In genomic region chr16:29738514-29738913, GRCh38 we compare ENCODE assay signal across 10 cellular contexts. TPM values are rescaled to one million over a fixed set of nuclear protein-coding genes. Genes with fewer than 3 reads are reported as not detected.
A peak's percentile ranks its signal among the peaks of the same experiment; 100 is the strongest.
DNase-seq lines count a peak whose midpoint lies in the region; ATAC-seq lines count a peak whose summit lies in the region.
"Had no signal": no experiment of that assay in that cellular context is flagged by ENCODE, and none has a peak within 500 bp of the region (broad histone marks: within the 10 kb centered on the region; RNA-seq: fewer than 3 reads in every experiment).

No MANE protein-coding gene starts in this region.

- ATAC-seq in HG03565 (IDR thresholded peaks at IDR 0.05; ENCODE audit: unreplicated experiment), result no peak
- ATAC-seq in HG03095 (IDR thresholded peaks at IDR 0.05; ENCODE audit: unreplicated experiment), result no peak
- no peak for ATAC-seq in GM19035 (IDR thresholded peaks at IDR 0.05; ENCODE audit: unreplicated experiment)

- H3K36me3 ChIP-seq in thymus (ENCODE audit: control insufficient read depth, insufficient read depth), result peaks cover 8% of the 10 kb centered on the region
- H3K36me3 ChIP-seq: ascending aorta had no signal

- H3K9me3 Mint-ChIP-seq in T-helper 1 cell treated with Interleukin-12 subunit alpha and Interleukin-12 subunit beta and Interleukin-4 antibody, amounts not matched to agents 30 μg/mL and 1 μg/mL, for 36 hours, result no peaks in the 10 kb centered on the region
- no peaks in the 10 kb centered on the region for H3K9me3 Mint-ChIP-seq in dendritic cell treated with granulocyte-macrophage colony-stimulating factor and Interleukin-4, amounts not matched to agents 40 ng/mL and 50 ng/mL, for 4 days

- H3K4me1 Mint-ChIP-seq in T-helper 1 cell treated with Interleukin-12 subunit alpha and Interleukin-12 subunit beta and Interleukin-4 antibody, amounts not matched to agents 30 μg/mL and 1 μg/mL, for 36 hours (ENCODE audit: low read depth), result peaks cover 54% of the 10 kb centered on the region
- peaks cover 80% of the 10 kb centered on the region for H3K4me1 Mint-ChIP-seq in dendritic cell treated with granulocyte-macrophage colony-stimulating factor and Interleukin-4, amounts not matched to agents 40 ng/mL and 50 ng/mL, for 4 days (ENCODE audit: low read depth)

- H3K4me1 ChIP-seq in thymus (ENCODE audit: control insufficient read depth, insufficient read depth, low read length), result peaks cover 4% of the 10 kb centered on the region
- H3K4me1 ChIP-seq: ascending aorta had no signal

- intact Hi-C loops in dendritic cell treated with granulocyte-macrophage colony-stimulating factor and Interleukin-4, amounts not matched to agents 40 ng/mL and 50 ng/mL, for 4 days (cut with micrococcal nuclease), result loop anchor here (1.0 kb wide), 1 partner anchor 8 kb away; no protein-coding TSS in a partner anchor

- no peaks in the 10 kb centered on the region for H3K9me3 ChIP-seq in thymus (ENCODE audit: control insufficient read depth)
- H3K9me3 ChIP-seq: ascending aorta had no signal

- peak overlapping the region; percentile 72 for H3K27ac ChIP-seq in thymus (ENCODE audit: low read depth)
- H3K27ac ChIP-seq: ascending aorta had no signal

- 45% methylated on average over 2 of the region's 2 CpGs for WGBS in thymus

- H3K27me3 ChIP-seq in thymus (ENCODE audit: control insufficient read depth, insufficient read depth), result no peaks in the 10 kb centered on the region
- H3K27me3 ChIP-seq: ascending aorta had no signal

- H3K4me3 ChIP-seq in thymus (ENCODE audit: low read length), result no peak overlapping the region
- H3K4me3 ChIP-seq: ascending aorta had no signal

- peaks cover 42% of the 10 kb centered on the region for H3K36me3 Mint-ChIP-seq in T-helper 1 cell treated with Interleukin-12 subunit alpha and Interleukin-12 subunit beta and Interleukin-4 antibody, amounts not matched to agents 30 μg/mL and 1 μg/mL, for 36 hours (ENCODE audit: low read depth)
- peaks cover 20% of the 10 kb centered on the region for H3K36me3 Mint-ChIP-seq in dendritic cell treated with granulocyte-macrophage colony-stimulating factor and Interleukin-4, amounts not matched to agents 40 ng/mL and 50 ng/mL, for 4 days (ENCODE audit: low read depth)

- peak; percentile 31 for DNase-seq in activated CD8-positive, alpha-beta memory T cell treated with anti-CD3 and anti-CD28 coated beads, Interleukin-2, amount 50 U/mL, for 4 hours
- no peak for DNase-seq in activated CD8-positive, alpha-beta memory T cell treated with anti-CD3 and anti-CD28 coated beads for 24 hours
- DNase-seq: foreskin fibroblast had no signal

- peaks cover 6% of the 10 kb centered on the region for H3K27me3 Mint-ChIP-seq in T-helper 1 cell treated with Interleukin-12 subunit alpha and Interleukin-12 subunit beta and Interleukin-4 antibody, amounts not matched to agents 30 μg/mL and 1 μg/mL, for 36 hours (ENCODE audit: low read depth)
- peaks cover 4% of the 10 kb centered on the region for H3K27me3 Mint-ChIP-seq in dendritic cell treated with granulocyte-macrophage colony-stimulating factor and Interleukin-4, amounts not matched to agents 40 ng/mL and 50 ng/mL, for 4 days

- peak overlapping the region; percentile 76 for H3K27ac Mint-ChIP-seq in T-helper 1 cell treated with Interleukin-12 subunit alpha and Interleukin-12 subunit beta and Interleukin-4 antibody, amounts not matched to agents 30 μg/mL and 1 μg/mL, for 36 hours
- peak overlapping the region; percentile 86 for H3K27ac Mint-ChIP-seq in dendritic cell treated with granulocyte-macrophage colony-stimulating factor and Interleukin-4, amounts not matched to agents 40 ng/mL and 50 ng/mL, for 4 days

- peak overlapping the region; percentile 45 for H3K4me3 Mint-ChIP-seq in T-helper 1 cell treated with Interleukin-12 subunit alpha and Interleukin-12 subunit beta and Interleukin-4 antibody, amounts not matched to agents 30 μg/mL and 1 μg/mL, for 36 hours
- H3K4me3 Mint-ChIP-seq in dendritic cell treated with granulocyte-macrophage colony-stimulating factor and Interleukin-4, amounts not matched to agents 40 ng/mL and 50 ng/mL, for 4 days, result no peak overlapping the region

RNA-seq across cellular contexts. Expression of gene C16orf54, which starts 7.3 kb away (rescaled TPM):
- 19.0 TPM for polyA plus RNA-seq in thymus

RNA-seq across cellular contexts. Expression of gene ZG16, which starts 39.5 kb away (rescaled TPM):
- 0.27 TPM for polyA plus RNA-seq in thymus

RNA-seq across cellular contexts. Expression of gene KIF22, which starts 52.0 kb away (rescaled TPM):
- polyA plus RNA-seq in thymus, result 82.5 TPM

RNA-seq across cellular contexts. Expression of gene QPRT, which starts 59.5 kb away (rescaled TPM):
- 8.6 TPM for polyA plus RNA-seq in thymus
